In genomic region chr12:59650594-59651229, GRCh38 we compare ENCODE assay signal across 13 cellular contexts. TPM values are rescaled to one million over a fixed set of nuclear protein-coding genes. Genes with fewer than 3 reads are reported as not detected.
DNase-seq lines count a peak whose midpoint lies in the region; ATAC-seq and TF ChIP-seq lines count a peak whose summit lies in the region.
"Had no signal": no experiment of that assay in that cellular context is flagged by ENCODE, and none has a peak within 500 bp of the region (broad histone marks: within the 10 kb centered on the region; RNA-seq: fewer than 3 reads in every experiment).

No MANE protein-coding gene starts in this region.

- TF ChIP-seq CTCF in WTC11 (IDR thresholded peaks at IDR 0.05), result no peak
- TF ChIP-seq CTCF in left ventricle myocardium inferior (IDR thresholded peaks at IDR 0.05; ENCODE audit: borderline replicate concordance), result peak; percentile 25
- no peak for TF ChIP-seq CTCF in upper lobe of right lung (IDR thresholded peaks at IDR 0.05)
- no peak for TF ChIP-seq CTCF in lower lobe of right lung (IDR thresholded peaks at IDR 0.05)

- peaks cover 11% of the 10 kb centered on the region for H3K9me3 Mint-ChIP-seq in activated CD4-positive, alpha-beta T cell treated with anti-CD3 and anti-CD28 coated beads for 36 hours (ENCODE audit: low read depth)
- H3K9me3 Mint-ChIP-seq in WTC11, result peaks cover 11% of the 10 kb centered on the region
- peaks cover 5 to 16% of the 10 kb centered on the region in 2 donors for H3K9me3 Mint-ChIP-seq in stimulated activated naive B cell treated with anti-CD40 and anti-IgM and Interleukin-4, amounts not matched to agents 10 μg/mL and 1 μg/mL and 100 μg/mL, for 72 hours

- H3K9me3 ChIP-seq in left ventricle myocardium inferior (replicated peaks) (no peaks in the 10 kb centered on the region), upper lobe of right lung (no peaks in the 10 kb centered on the region), lower lobe of right lung (no peaks in the 10 kb centered on the region)
- H3K9me3 ChIP-seq: breast epithelium had no signal

- CTCF ChIA-PET in activated CD4-positive, alpha-beta T cell treated with anti-CD3 and anti-CD28 coated beads for 36 hours (lab: Charles Lee), result interaction anchor here (1.0 to 1.7 kb wide), 4 partner anchors 9 to 43 kb away, joined by 3 to 9 read pairs (median 4); no protein-coding TSS in a partner anchor
- CTCF ChIA-PET in WTC11 (lab: Charles Lee), result interaction anchor here (0.9 to 1.3 kb wide), 2 partner anchors 55 to 247 kb away, joined by 3 read pairs; partner anchors contain the start of gene SLC16A7

- no peak for DNase-seq in activated CD4-positive, alpha-beta T cell treated with anti-CD3 and anti-CD28 coated beads for 36 hours
- DNase-seq in activated CD4-positive, alpha-beta T cell treated with anti-CD3 and anti-CD28 coated beads for 1 hour, result no peak
- DNase-seq in WTC11 (ENCODE audit: low spot score), result no peak
- DNase-seq in left ventricle myocardium inferior, result no peak
- DNase-seq in stimulated activated naive B cell treated with anti-CD40 and anti-IgM and Interleukin-4, amounts not matched to agents 10 μg/mL and 1 μg/mL and 100 μg/mL, for 72 hours, result no peak
- DNase-seq in dedifferentiated amniotic fluid mesenchymal stem cell (ENCODE audit: extremely low spot score), result no peak
- no peak for DNase-seq in upper lobe of right lung
- DNase-seq in lower lobe of right lung, result no peak
- DNase-seq: RPMI8226; stimulated activated CD4-positive, alpha-beta T cell treated with anti-CD3 and anti-CD28 coated beads, Interleukin-4, amount 100 ng/mL, for 4 hours had no signal

- intact Hi-C loops in activated CD4-positive, alpha-beta T cell treated with anti-CD3 and anti-CD28 coated beads for 36 hours (cut with DNase I, micrococcal nuclease), result no loop called here
- intact Hi-C loops in left ventricle myocardium inferior (cut with micrococcal nuclease) (no loop called here), upper lobe of right lung (cut with DNase I) (no loop called here), lower lobe of right lung (cut with DNase I) (no loop called here)

- H3K4me3 ChIP-seq in left ventricle myocardium inferior, result no peak overlapping the region
- H3K4me3 ChIP-seq in upper lobe of right lung, result no peak overlapping the region
- H3K4me3 ChIP-seq in lower lobe of right lung, result no peak overlapping the region
- H3K4me3 ChIP-seq: breast epithelium had no signal

- peak overlapping the region; percentile 37 for H3K27ac Mint-ChIP-seq in activated CD4-positive, alpha-beta T cell treated with anti-CD3 and anti-CD28 coated beads for 36 hours
- H3K27ac Mint-ChIP-seq in WTC11, result no peak overlapping the region
- H3K27ac Mint-ChIP-seq in stimulated activated naive B cell treated with anti-CD40 and anti-IgM and Interleukin-4, amounts not matched to agents 10 μg/mL and 1 μg/mL and 100 μg/mL, for 72 hours, result no peak overlapping the region

- H3K4me1 ChIP-seq in left ventricle myocardium inferior (peaks cover 20% of the 10 kb centered on the region), upper lobe of right lung (no peaks in the 10 kb centered on the region), lower lobe of right lung (peaks cover 4% of the 10 kb centered on the region)
- H3K4me1 ChIP-seq: breast epithelium, parathyroid adenoma had no signal

- POLR2A ChIA-PET in activated CD4-positive, alpha-beta T cell treated with anti-CD3 and anti-CD28 coated beads for 36 hours (lab: Charles Lee), result no interaction called here
- POLR2A ChIA-PET in WTC11 (lab: Charles Lee), result no interaction called here

- H3K27ac ChIP-seq in left ventricle myocardium inferior (replicated peaks) (peak overlapping the region; percentile 67), upper lobe of right lung (no peak overlapping the region), lower lobe of right lung (no peak overlapping the region)
- H3K27ac ChIP-seq: breast epithelium, KMS-11, parathyroid adenoma had no signal

- H3K36me3 ChIP-seq in left ventricle myocardium inferior (no peaks in the 10 kb centered on the region), upper lobe of right lung (no peaks in the 10 kb centered on the region), lower lobe of right lung (no peaks in the 10 kb centered on the region)
- H3K36me3 ChIP-seq: breast epithelium had no signal

- H3K4me1 Mint-ChIP-seq in activated CD4-positive, alpha-beta T cell treated with anti-CD3 and anti-CD28 coated beads for 36 hours, result peaks cover 35% of the 10 kb centered on the region
- no peaks in the 10 kb centered on the region for H3K4me1 Mint-ChIP-seq in WTC11
- H3K4me1 Mint-ChIP-seq in stimulated activated naive B cell treated with anti-CD40 and anti-IgM and Interleukin-4, amounts not matched to agents 10 μg/mL and 1 μg/mL and 100 μg/mL, for 72 hours, result peaks cover 17 to 32% of the 10 kb centered on the region in 2 donors

- no peak overlapping the region for H3K4me3 Mint-ChIP-seq in activated CD4-positive, alpha-beta T cell treated with anti-CD3 and anti-CD28 coated beads for 36 hours
- H3K4me3 Mint-ChIP-seq in WTC11, result no peak overlapping the region
- no peak overlapping the region for H3K4me3 Mint-ChIP-seq in stimulated activated naive B cell treated with anti-CD40 and anti-IgM and Interleukin-4, amounts not matched to agents 10 μg/mL and 1 μg/mL and 100 μg/mL, for 72 hours

- peak; percentile 19 for ATAC-seq in activated CD4-positive, alpha-beta T cell treated with anti-CD3 and anti-CD28 coated beads for 36 hours
- ATAC-seq in WTC11, result peak; percentile 56
- ATAC-seq in stimulated activated naive B cell treated with anti-CD40 and anti-IgM and Interleukin-4, amounts not matched to agents 10 μg/mL and 1 μg/mL and 100 μg/mL, for 72 hours (replicated peaks), result peak; percentile 34 to 42
- ATAC-seq in upper lobe of right lung, result no peak
- no peak for ATAC-seq in lower lobe of right lung

- H3K27me3 ChIP-seq in left ventricle myocardium inferior (ENCODE audit: low read depth) (no peaks in the 10 kb centered on the region), upper lobe of right lung (no peaks in the 10 kb centered on the region), lower lobe of right lung (ENCODE audit: low read depth) (no peaks in the 10 kb centered on the region)
- H3K27me3 ChIP-seq: breast epithelium had no signal

- no peaks in the 10 kb centered on the region for H3K27me3 Mint-ChIP-seq in activated CD4-positive, alpha-beta T cell treated with anti-CD3 and anti-CD28 coated beads for 36 hours
- H3K27me3 Mint-ChIP-seq in WTC11 (ENCODE audit: low read depth), result no peaks in the 10 kb centered on the region
- H3K27me3 Mint-ChIP-seq in stimulated activated naive B cell treated with anti-CD40 and anti-IgM and Interleukin-4, amounts not matched to agents 10 μg/mL and 1 μg/mL and 100 μg/mL, for 72 hours, result no peaks in the 10 kb centered on the region

- peaks cover 40% of the 10 kb centered on the region for H3K36me3 Mint-ChIP-seq in activated CD4-positive, alpha-beta T cell treated with anti-CD3 and anti-CD28 coated beads for 36 hours (ENCODE audit: low read depth)
- H3K36me3 Mint-ChIP-seq in WTC11, result no peaks in the 10 kb centered on the region; the same call in 1 of the 2 replicates
- H3K36me3 Mint-ChIP-seq in stimulated activated naive B cell treated with anti-CD40 and anti-IgM and Interleukin-4, amounts not matched to agents 10 μg/mL and 1 μg/mL and 100 μg/mL, for 72 hours, result peaks cover 25 to 34% of the 10 kb centered on the region in 2 donors

TF ChIP-seq in WTC11, 78 proteins besides CTCF, POLR2A, EP300 and RAD21 (continues in another document):
- TF ChIP-seq FOXP1 (CRISPR knock-in tag; IDR thresholded peaks at IDR 0.05; ENCODE audit: borderline replicate concordance) (no peak), FOXK1 (CRISPR knock-in tag; IDR thresholded peaks at IDR 0.05) (no peak), ZNF121 (CRISPR knock-in tag; IDR thresholded peaks at IDR 0.05) (no peak), PRDM15 (CRISPR knock-in tag; IDR thresholded peaks at IDR 0.05) (no peak)

RNA-seq across cellular contexts. Expression of gene SLC16A7, which starts 54.9 kb away (rescaled TPM):
- total RNA-seq in activated CD4-positive, alpha-beta T cell treated with anti-CD3 and anti-CD28 coated beads for 36 hours, result 10 to 100 TPM; 33.0 to 34.8 TPM
- total RNA-seq in WTC11 (2021) (2.7 to 4.1 TPM (median 3.4 TPM) in 3 replicates), left ventricle myocardium inferior (134 TPM), upper lobe of right lung (26.0 TPM), lower lobe of right lung (13.3 TPM)

Comparison
In these comparisons a context has a peak if more than half of its experiments do, and no peak if none do; other contexts are left out.
1. ATAC-seq: peak in activated CD4-positive, alpha-beta T cell treated with anti-CD3 and anti-CD28 coated beads for 36 hours (single experiment), WTC11 (single experiment) and stimulated activated naive B cell treated with anti-CD40 and anti-IgM and Interleukin-4, amounts not matched to agents 10 μg/mL and 1 μg/mL and 100 μg/mL, for 72 hours (2 of 2); none in upper lobe of right lung (single experiment) and lower lobe of right lung (0 of 2).